ENCODE assay signal across 11 cellular contexts in genomic region chr11:128424271-128424709, GRCh38.
A peak's percentile ranks its signal among the peaks of the same experiment; 100 is the strongest.
DNase-seq lines count a peak whose midpoint lies in the region; ATAC-seq and TF ChIP-seq lines count a peak whose summit lies in the region.
"Had no signal": no experiment of that assay in that cellular context is flagged by ENCODE, and none has a peak within 500 bp of the region (broad histone marks: within the 10 kb centered on the region; RNA-seq: fewer than 3 reads in every experiment).

No MANE protein-coding gene starts in this region.

- H2BK15ac ChIP-seq in mesendoderm (replicated peaks; ENCODE audit: low read depth) = no peak overlapping the region

- H2BK5ac ChIP-seq in mesendoderm (ENCODE audit: low read length) = no peak overlapping the region

- no peaks in the 10 kb centered on the region for H3K79me2 ChIP-seq in mesendoderm (ENCODE audit: control insufficient read depth, insufficient read depth, low read length)

- peak overlapping the region; percentile 31 for H3K27ac Mint-ChIP-seq in stimulated activated naive B cell treated with anti-CD40 and anti-IgM and Interleukin-4, amounts not matched to agents 10 μg/mL and 1 μg/mL and 100 μg/mL, for 72 hours
- no peak overlapping the region for H3K27ac Mint-ChIP-seq in activated CD4-positive, alpha-beta memory T cell treated with anti-CD3 and anti-CD28 coated beads for 36 hours

- peak overlapping the region; percentile 25 for H3K56ac ChIP-seq in mesendoderm (ENCODE audit: low read length)

- H3K4me3 ChIP-seq in mesendoderm (ENCODE audit: low read length) = no peak overlapping the region
- H3K4me3 ChIP-seq: lung had no signal

- no peak overlapping the region for H3K27ac ChIP-seq in mesendoderm (ENCODE audit: low read depth, low read length)

- no peak overlapping the region for H4K5ac ChIP-seq in mesendoderm (ENCODE audit: low read length)

- no peak overlapping the region for H3K18ac ChIP-seq in mesendoderm (ENCODE audit: low read length)

- H3K9me3 Mint-ChIP-seq in stimulated activated naive B cell treated with anti-CD40 and anti-IgM and Interleukin-4, amounts not matched to agents 10 μg/mL and 1 μg/mL and 100 μg/mL, for 72 hours = peaks cover 0 to 4% of the 10 kb centered on the region in 2 donors
- no peaks in the 10 kb centered on the region for H3K9me3 Mint-ChIP-seq in activated CD4-positive, alpha-beta memory T cell treated with anti-CD3 and anti-CD28 coated beads for 36 hours

- no peak overlapping the region for H3K4me3 Mint-ChIP-seq in stimulated activated naive B cell treated with anti-CD40 and anti-IgM and Interleukin-4, amounts not matched to agents 10 μg/mL and 1 μg/mL and 100 μg/mL, for 72 hours
- no peak overlapping the region for H3K4me3 Mint-ChIP-seq in activated CD4-positive, alpha-beta memory T cell treated with anti-CD3 and anti-CD28 coated beads for 36 hours
- H3K4me3 Mint-ChIP-seq: activated naive CD4-positive, alpha-beta T cell treated with anti-CD3 and anti-CD28 coated beads for 36 hours had no signal

- no CpG with 5 or more reads among the region's 8 CpGs for WGBS in mesendoderm (ENCODE audit: extremely low coverage, insufficient coverage, low lambda C conversion rate)

- H2AK5ac ChIP-seq in mesendoderm (ENCODE audit: low read length) = no peak overlapping the region

- ATAC-seq in stimulated activated naive B cell treated with anti-CD40 and anti-IgM and Interleukin-4, amounts not matched to agents 10 μg/mL and 1 μg/mL and 100 μg/mL, for 72 hours (replicated peaks) = no peak
- ATAC-seq in GM19023 (IDR thresholded peaks at IDR 0.05; ENCODE audit: unreplicated experiment) = no peak

- no peak overlapping the region for H3K23ac ChIP-seq in mesendoderm (ENCODE audit: low read length)

- no peak overlapping the region for H4K8ac ChIP-seq in mesendoderm (ENCODE audit: low read depth, low read length)

- no peak overlapping the region for H3K4ac ChIP-seq in mesendoderm (ENCODE audit: low read depth, low read length)

- H3K4me1 ChIP-seq in mesendoderm (ENCODE audit: control insufficient read depth, low read depth, low read length) = no peaks in the 10 kb centered on the region

- H3K27me3 ChIP-seq in mesendoderm (ENCODE audit: insufficient read depth, low read length, poor library complexity) = no peaks in the 10 kb centered on the region

- intact Hi-C loops in activated CD4-positive, alpha-beta memory T cell treated with anti-CD3 and anti-CD28 coated beads for 36 hours (cut with micrococcal nuclease) = no loop called here

- no peaks in the 10 kb centered on the region for H3K36me3 ChIP-seq in mesendoderm (ENCODE audit: control insufficient read depth, insufficient read depth, low read length)

- CTCF ChIA-PET in activated CD4-positive, alpha-beta memory T cell treated with anti-CD3 and anti-CD28 coated beads for 36 hours (lab: Charles Lee) = no interaction called here

- peaks cover 0 to 6% of the 10 kb centered on the region in 2 donors for H3K36me3 Mint-ChIP-seq in stimulated activated naive B cell treated with anti-CD40 and anti-IgM and Interleukin-4, amounts not matched to agents 10 μg/mL and 1 μg/mL and 100 μg/mL, for 72 hours
- no peaks in the 10 kb centered on the region for H3K36me3 Mint-ChIP-seq in activated CD4-positive, alpha-beta memory T cell treated with anti-CD3 and anti-CD28 coated beads for 36 hours

- POLR2A ChIA-PET in activated CD4-positive, alpha-beta memory T cell treated with anti-CD3 and anti-CD28 coated beads for 36 hours (lab: Charles Lee) = interaction anchor here (1.9 kb wide), 1 partner anchor 47 kb away, joined by 7 read pairs; no protein-coding TSS in a partner anchor

- no peak overlapping the region for H2BK120ac ChIP-seq in mesendoderm (ENCODE audit: low read depth, low read length)

- no peak overlapping the region for H3K9ac ChIP-seq in mesendoderm (ENCODE audit: low read length)

- no peaks in the 10 kb centered on the region for H3K79me1 ChIP-seq in mesendoderm (ENCODE audit: low read length)

- DNase-seq in fibroblast of gingiva (ENCODE audit: low read depth) (peak; percentile 52), mesendoderm (peak; percentile 32), RKO (ENCODE audit: low spot score) (no peak), inferior parietal cortex (ENCODE audit: extremely low spot score) (no peak)
- no peak for DNase-seq in stimulated activated naive B cell treated with anti-CD40 and anti-IgM and Interleukin-4, amounts not matched to agents 10 μg/mL and 1 μg/mL and 100 μg/mL, for 72 hours
- no peak for DNase-seq in activated CD4-positive, alpha-beta memory T cell treated with anti-CD3 and anti-CD28 coated beads for 36 hours
- DNase-seq: activated naive CD4-positive, alpha-beta T cell treated with anti-CD3 and anti-CD28 coated beads for 36 hours; DMS 273 treated with DMSO at 0.1 percent for 48 hours had no signal

- H3K4me1 Mint-ChIP-seq in stimulated activated naive B cell treated with anti-CD40 and anti-IgM and Interleukin-4, amounts not matched to agents 10 μg/mL and 1 μg/mL and 100 μg/mL, for 72 hours = peaks cover 34 to 53% of the 10 kb centered on the region in 2 donors
- H3K4me1 Mint-ChIP-seq in activated CD4-positive, alpha-beta memory T cell treated with anti-CD3 and anti-CD28 coated beads for 36 hours (ENCODE audit: low read depth) = peaks cover 38% of the 10 kb centered on the region

- H3K27me3 Mint-ChIP-seq in stimulated activated naive B cell treated with anti-CD40 and anti-IgM and Interleukin-4, amounts not matched to agents 10 μg/mL and 1 μg/mL and 100 μg/mL, for 72 hours = no peaks in the 10 kb centered on the region
- H3K27me3 Mint-ChIP-seq in activated CD4-positive, alpha-beta memory T cell treated with anti-CD3 and anti-CD28 coated beads for 36 hours = no peaks in the 10 kb centered on the region

- no peak overlapping the region for H3K4me2 ChIP-seq in mesendoderm (ENCODE audit: low read length)

TF ChIP-seq in PFSK-1, 5 proteins besides CTCF, POLR2A, EP300 and RAD21:
- TF ChIP-seq FOXP2 (optimal IDR thresholded peaks at IDR 0.05; ENCODE audit: borderline replicate concordance, extremely low read depth, extremely low read length, insufficient read depth) = peak; percentile 23
- peak in 1 of 2 experiments; percentile 67; a peak in 1 of 4 replicates for TF ChIP-seq REST (IDR thresholded peaks at IDR 0.05; ENCODE audit: insufficient read depth in 1 of 2, low read depth in 2 of 2, low read length in 2 of 2)
- TF ChIP-seq TAF1 (IDR thresholded peaks at IDR 0.05; ENCODE audit: borderline replicate concordance, insufficient read depth, low read length) = no peak
- no peak for TF ChIP-seq POLR2AphosphoS5 (IDR thresholded peaks at IDR 0.05; ENCODE audit: low read depth, low read length)

Comparison
In these comparisons a context has a peak if more than half of its experiments do, and no peak if none do; other contexts are left out.
1. DNase-seq: peak in fibroblast of gingiva (single experiment) and mesendoderm (single experiment); none in stimulated activated naive B cell treated with anti-CD40 and anti-IgM and Interleukin-4, amounts not matched to agents 10 μg/mL and 1 μg/mL and 100 μg/mL, for 72 hours (single experiment), activated CD4-positive, alpha-beta memory T cell treated with anti-CD3 and anti-CD28 coated beads for 36 hours (single experiment), RKO (single experiment) and inferior parietal cortex (single experiment).